1 cellular context compared by ENCODE assay signal in the genomic region with DNA sequence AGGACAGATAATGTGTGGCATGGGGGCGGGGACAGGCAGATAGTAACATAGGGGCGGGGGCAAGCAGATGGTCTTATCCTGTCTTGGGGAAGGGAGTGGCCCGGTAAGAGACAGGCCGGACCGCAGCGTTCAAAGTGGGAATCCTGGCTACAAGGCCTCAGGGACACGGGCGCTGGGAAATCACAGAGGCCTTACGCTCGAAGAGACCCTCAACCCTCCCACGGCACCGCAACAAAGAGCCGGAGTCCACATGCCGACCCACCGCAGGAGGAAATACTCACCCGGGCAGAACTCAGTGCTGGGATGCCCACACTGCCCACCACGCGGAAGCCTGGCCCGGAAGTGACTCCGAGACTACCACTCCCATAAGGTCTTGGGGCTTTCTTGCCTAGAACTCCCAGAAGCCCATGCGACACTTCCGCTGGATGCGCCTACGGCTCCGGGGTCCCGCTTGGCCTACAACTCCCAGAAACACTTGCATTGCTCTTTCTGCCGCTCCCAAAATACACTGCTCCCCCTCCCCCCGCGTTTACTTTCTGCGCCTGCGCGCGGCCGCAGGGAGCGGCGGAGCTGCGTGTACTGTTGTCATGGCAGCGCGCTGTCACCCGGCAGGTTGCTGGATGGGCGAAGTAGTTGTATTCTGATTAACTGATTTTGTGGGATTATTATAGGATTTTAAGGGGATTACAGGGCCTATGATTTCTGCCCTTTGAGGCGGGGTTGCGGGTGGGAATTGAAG.
TF ChIP-seq lines count a peak whose summit lies in the region.

A gene (minus strand): TSS at position 344 of the 739 bp plus-strand sequence. CDS start 3,840 bp downstream, outside the sequence.

TF ChIP-seq in K562, 482 proteins besides CTCF, POLR2A, EP300 and RAD21 (continued from another document and continues in another):
- TF ChIP-seq, protein P1, sequence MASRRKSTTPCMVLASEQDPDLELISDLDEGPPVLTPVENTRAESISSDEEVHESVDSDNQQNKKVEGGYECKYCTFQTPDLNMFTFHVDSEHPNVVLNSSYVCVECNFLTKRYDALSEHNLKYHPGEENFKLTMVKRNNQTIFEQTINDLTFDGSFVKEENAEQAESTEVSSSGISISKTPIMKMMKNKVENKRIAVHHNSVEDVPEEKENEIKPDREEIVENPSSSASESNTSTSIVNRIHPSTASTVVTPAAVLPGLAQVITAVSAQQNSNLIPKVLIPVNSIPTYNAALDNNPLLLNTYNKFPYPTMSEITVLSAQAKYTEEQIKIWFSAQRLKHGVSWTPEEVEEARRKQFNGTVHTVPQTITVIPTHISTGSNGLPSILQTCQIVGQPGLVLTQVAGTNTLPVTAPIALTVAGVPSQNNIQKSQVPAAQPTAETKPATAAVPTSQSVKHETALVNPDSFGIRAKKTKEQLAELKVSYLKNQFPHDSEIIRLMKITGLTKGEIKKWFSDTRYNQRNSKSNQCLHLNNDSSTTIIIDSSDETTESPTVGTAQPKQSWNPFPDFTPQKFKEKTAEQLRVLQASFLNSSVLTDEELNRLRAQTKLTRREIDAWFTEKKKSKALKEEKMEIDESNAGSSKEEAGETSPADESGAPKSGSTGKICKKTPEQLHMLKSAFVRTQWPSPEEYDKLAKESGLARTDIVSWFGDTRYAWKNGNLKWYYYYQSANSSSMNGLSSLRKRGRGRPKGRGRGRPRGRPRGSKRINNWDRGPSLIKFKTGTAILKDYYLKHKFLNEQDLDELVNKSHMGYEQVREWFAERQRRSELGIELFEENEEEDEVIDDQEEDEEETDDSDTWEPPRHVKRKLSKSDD (conservative IDR thresholded peaks at IDR 0.05; ENCODE audit: low read length) = no peak
- TF ChIP-seq PRPF4 (IDR thresholded peaks at IDR 0.05; ENCODE audit: insufficient read depth, low read depth, low read length, poor library complexity, severe bottlenecking) (no peak), PHF20 (IDR thresholded peaks at IDR 0.05; ENCODE audit: partially characterized antibody) (peak; percentile 86), ZSCAN29 (IDR thresholded peaks at IDR 0.05) (no peak), JUNB (CRISPR knock-in tag; conservative IDR thresholded peaks at IDR 0.05) (no peak), ZNF24 (IDR thresholded peaks at IDR 0.05) (no peak), ZNF146 (CRISPR knock-in tag; IDR thresholded peaks at IDR 0.05; ENCODE audit: unreplicated experiment) (no peak), TBP (optimal IDR thresholded peaks at IDR 0.05; ENCODE audit: low read depth, low read length) (peak; percentile 58), ESRRB (CRISPR knock-in tag; IDR thresholded peaks at IDR 0.05; ENCODE audit: borderline replicate concordance) (no peak), MCM3 (IDR thresholded peaks at IDR 0.05) (no peak), CEBPG (CRISPR knock-in tag; IDR thresholded peaks at IDR 0.05) (no peak), CEBPG (tag; conservative IDR thresholded peaks at IDR 0.05 in 1 of 2, IDR thresholded peaks at IDR 0.05 in 1 of 2) (no peak), MYC (IDR thresholded peaks at IDR 0.05; ENCODE audit: low read depth, low read length) (peak; percentile 98), MYC (CRISPR knock-in tag; IDR thresholded peaks at IDR 0.05; ENCODE audit: borderline replicate concordance, low read depth) (peak; percentile 94), C11orf30 (IDR thresholded peaks at IDR 0.05; ENCODE audit: low read depth) (peak; percentile 19; the same call in 1 of the 2 replicates), SMC3 (conservative IDR thresholded peaks at IDR 0.05; ENCODE audit: insufficient read depth, low read depth, low read length) (no peak), EP400 (IDR thresholded peaks at IDR 0.05) (peak; percentile 98)
- TF ChIP-seq, protein P2, sequence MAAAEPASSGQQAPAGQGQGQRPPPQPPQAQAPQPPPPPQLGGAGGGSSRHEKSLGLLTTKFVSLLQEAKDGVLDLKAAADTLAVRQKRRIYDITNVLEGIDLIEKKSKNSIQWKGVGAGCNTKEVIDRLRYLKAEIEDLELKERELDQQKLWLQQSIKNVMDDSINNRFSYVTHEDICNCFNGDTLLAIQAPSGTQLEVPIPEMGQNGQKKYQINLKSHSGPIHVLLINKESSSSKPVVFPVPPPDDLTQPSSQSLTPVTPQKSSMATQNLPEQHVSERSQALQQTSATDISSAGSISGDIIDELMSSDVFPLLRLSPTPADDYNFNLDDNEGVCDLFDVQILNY (CRISPR knock-in tag; IDR thresholded peaks at IDR 0.05) = peak; percentile 49; the same call in 1 of the 2 replicates
- TF ChIP-seq, protein P3, sequence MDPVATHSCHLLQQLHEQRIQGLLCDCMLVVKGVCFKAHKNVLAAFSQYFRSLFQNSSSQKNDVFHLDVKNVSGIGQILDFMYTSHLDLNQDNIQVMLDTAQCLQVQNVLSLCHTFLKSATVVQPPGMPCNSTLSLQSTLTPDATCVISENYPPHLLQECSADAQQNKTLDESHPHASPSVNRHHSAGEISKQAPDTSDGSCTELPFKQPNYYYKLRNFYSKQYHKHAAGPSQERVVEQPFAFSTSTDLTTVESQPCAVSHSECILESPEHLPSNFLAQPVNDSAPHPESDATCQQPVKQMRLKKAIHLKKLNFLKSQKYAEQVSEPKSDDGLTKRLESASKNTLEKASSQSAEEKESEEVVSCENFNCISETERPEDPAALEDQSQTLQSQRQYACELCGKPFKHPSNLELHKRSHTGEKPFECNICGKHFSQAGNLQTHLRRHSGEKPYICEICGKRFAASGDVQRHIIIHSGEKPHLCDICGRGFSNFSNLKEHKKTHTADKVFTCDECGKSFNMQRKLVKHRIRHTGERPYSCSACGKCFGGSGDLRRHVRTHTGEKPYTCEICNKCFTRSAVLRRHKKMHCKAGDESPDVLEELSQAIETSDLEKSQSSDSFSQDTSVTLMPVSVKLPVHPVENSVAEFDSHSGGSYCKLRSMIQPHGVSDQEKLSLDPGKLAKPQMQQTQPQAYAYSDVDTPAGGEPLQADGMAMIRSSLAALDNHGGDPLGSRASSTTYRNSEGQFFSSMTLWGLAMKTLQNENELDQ (CRISPR knock-in tag; IDR thresholded peaks at IDR 0.05; ENCODE audit: borderline replicate concordance) = no peak
- TF ChIP-seq, protein P4, sequence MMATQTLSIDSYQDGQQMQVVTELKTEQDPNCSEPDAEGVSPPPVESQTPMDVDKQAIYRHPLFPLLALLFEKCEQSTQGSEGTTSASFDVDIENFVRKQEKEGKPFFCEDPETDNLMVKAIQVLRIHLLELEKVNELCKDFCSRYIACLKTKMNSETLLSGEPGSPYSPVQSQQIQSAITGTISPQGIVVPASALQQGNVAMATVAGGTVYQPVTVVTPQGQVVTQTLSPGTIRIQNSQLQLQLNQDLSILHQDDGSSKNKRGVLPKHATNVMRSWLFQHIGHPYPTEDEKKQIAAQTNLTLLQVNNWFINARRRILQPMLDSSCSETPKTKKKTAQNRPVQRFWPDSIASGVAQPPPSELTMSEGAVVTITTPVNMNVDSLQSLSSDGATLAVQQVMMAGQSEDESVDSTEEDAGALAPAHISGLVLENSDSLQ (IDR thresholded peaks at IDR 0.05) = peak; percentile 90
- TF ChIP-seq, protein P5, sequence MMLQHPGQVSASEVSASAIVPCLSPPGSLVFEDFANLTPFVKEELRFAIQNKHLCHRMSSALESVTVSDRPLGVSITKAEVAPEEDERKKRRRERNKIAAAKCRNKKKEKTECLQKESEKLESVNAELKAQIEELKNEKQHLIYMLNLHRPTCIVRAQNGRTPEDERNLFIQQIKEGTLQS (IDR thresholded peaks at IDR 0.05) = no peak
- TF ChIP-seq, protein P5 (CRISPR knock-in tag; conservative IDR thresholded peaks at IDR 0.05) = no peak
- TF ChIP-seq, protein P6, sequence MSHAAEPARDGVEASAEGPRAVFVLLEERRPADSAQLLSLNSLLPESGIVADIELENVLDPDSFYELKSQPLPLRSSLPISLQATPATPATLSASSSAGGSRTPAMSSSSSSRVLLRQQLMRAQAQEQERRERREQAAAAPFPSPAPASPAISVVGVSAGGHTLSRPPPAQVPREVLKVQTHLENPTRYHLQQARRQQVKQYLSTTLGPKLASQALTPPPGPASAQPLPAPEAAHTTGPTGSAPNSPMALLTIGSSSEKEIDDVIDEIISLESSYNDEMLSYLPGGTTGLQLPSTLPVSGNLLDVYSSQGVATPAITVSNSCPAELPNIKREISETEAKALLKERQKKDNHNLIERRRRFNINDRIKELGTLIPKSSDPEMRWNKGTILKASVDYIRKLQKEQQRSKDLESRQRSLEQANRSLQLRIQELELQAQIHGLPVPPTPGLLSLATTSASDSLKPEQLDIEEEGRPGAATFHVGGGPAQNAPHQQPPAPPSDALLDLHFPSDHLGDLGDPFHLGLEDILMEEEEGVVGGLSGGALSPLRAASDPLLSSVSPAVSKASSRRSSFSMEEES (CRISPR knock-in tag; IDR thresholded peaks at IDR 0.05) = no peak
- TF ChIP-seq, protein P7, sequence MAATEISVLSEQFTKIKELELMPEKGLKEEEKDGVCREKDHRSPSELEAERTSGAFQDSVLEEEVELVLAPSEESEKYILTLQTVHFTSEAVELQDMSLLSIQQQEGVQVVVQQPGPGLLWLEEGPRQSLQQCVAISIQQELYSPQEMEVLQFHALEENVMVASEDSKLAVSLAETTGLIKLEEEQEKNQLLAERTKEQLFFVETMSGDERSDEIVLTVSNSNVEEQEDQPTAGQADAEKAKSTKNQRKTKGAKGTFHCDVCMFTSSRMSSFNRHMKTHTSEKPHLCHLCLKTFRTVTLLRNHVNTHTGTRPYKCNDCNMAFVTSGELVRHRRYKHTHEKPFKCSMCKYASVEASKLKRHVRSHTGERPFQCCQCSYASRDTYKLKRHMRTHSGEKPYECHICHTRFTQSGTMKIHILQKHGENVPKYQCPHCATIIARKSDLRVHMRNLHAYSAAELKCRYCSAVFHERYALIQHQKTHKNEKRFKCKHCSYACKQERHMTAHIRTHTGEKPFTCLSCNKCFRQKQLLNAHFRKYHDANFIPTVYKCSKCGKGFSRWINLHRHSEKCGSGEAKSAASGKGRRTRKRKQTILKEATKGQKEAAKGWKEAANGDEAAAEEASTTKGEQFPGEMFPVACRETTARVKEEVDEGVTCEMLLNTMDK (IDR thresholded peaks at IDR 0.05; ENCODE audit: borderline replicate concordance, insufficient read depth, low read depth, low read length, poor library complexity, severe bottlenecking) = no peak
- TF ChIP-seq, protein P8, sequence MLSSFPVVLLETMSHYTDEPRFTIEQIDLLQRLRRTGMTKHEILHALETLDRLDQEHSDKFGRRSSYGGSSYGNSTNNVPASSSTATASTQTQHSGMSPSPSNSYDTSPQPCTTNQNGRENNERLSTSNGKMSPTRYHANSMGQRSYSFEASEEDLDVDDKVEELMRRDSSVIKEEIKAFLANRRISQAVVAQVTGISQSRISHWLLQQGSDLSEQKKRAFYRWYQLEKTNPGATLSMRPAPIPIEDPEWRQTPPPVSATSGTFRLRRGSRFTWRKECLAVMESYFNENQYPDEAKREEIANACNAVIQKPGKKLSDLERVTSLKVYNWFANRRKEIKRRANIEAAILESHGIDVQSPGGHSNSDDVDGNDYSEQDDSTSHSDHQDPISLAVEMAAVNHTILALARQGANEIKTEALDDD (IDR thresholded peaks at IDR 0.05) = peak; percentile 6; the same call in 1 of the 2 replicates
- TF ChIP-seq, protein P9, sequence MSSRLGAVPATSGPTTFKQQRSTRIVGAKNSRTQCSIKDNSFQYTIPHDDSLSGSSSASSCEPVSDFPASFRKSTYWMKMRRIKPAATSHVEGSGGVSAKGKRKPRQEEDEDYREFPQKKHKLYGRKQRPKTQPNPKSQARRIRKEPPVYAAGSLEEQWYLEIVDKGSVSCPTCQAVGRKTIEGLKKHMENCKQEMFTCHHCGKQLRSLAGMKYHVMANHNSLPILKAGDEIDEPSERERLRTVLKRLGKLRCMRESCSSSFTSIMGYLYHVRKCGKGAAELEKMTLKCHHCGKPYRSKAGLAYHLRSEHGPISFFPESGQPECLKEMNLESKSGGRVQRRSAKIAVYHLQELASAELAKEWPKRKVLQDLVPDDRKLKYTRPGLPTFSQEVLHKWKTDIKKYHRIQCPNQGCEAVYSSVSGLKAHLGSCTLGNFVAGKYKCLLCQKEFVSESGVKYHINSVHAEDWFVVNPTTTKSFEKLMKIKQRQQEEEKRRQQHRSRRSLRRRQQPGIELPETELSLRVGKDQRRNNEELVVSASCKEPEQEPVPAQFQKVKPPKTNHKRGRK (tag; IDR thresholded peaks at IDR 0.05) = no peak
